In genomic region chr17:17724307-17724921, GRCh38 we compare ENCODE assay signal across 8 cellular contexts. TPM values are rescaled to one million over a fixed set of nuclear protein-coding genes. Genes with fewer than 3 reads are reported as not detected.
A peak's percentile ranks its signal among the peaks of the same experiment; 100 is the strongest.
DNase-seq lines count a peak whose midpoint lies in the region; ATAC-seq lines count a peak whose summit lies in the region.

No MANE protein-coding gene starts in this region.

- H3K4me1 Mint-ChIP-seq in activated naive CD8-positive, alpha-beta T cell treated with anti-CD3 and anti-CD28 coated beads for 36 hours: peaks cover 38% of the 10 kb centered on the region
- H3K4me1 Mint-ChIP-seq in stimulated activated naive CD8-positive, alpha-beta T cell treated with anti-CD3 and anti-CD28 coated beads, Interleukin-15, Interleukin-2, amounts not matched to agents 100 ng/mL and 50 ng/mL, for 24 hours (ENCODE audit: low read depth): peaks cover 37% of the 10 kb centered on the region

- H3K4me3 Mint-ChIP-seq in activated naive CD8-positive, alpha-beta T cell treated with anti-CD3 and anti-CD28 coated beads for 36 hours: peak overlapping the region; percentile 76
- H3K4me3 Mint-ChIP-seq in stimulated activated naive CD8-positive, alpha-beta T cell treated with anti-CD3 and anti-CD28 coated beads, Interleukin-15, Interleukin-2, amounts not matched to agents 100 ng/mL and 50 ng/mL, for 24 hours: peak overlapping the region; percentile 84

- DNase-seq in CD1c-positive myeloid dendritic cell (ENCODE audit: extremely low spot score): peak; percentile 28
- DNase-seq in activated naive CD8-positive, alpha-beta T cell treated with anti-CD3 and anti-CD28 coated beads for 36 hours: peak; percentile 43
- DNase-seq in HT-29 (ENCODE audit: low spot score): no peak

- no peaks in the 10 kb centered on the region for H3K36me3 Mint-ChIP-seq in activated naive CD8-positive, alpha-beta T cell treated with anti-CD3 and anti-CD28 coated beads for 36 hours
- no peaks in the 10 kb centered on the region for H3K36me3 Mint-ChIP-seq in stimulated activated naive CD8-positive, alpha-beta T cell treated with anti-CD3 and anti-CD28 coated beads, Interleukin-15, Interleukin-2, amounts not matched to agents 100 ng/mL and 50 ng/mL, for 24 hours (ENCODE audit: low read depth)

- ATAC-seq in GM21423 (IDR thresholded peaks at IDR 0.05; ENCODE audit: unreplicated experiment): peak; percentile 43
- ATAC-seq in GM21737 (IDR thresholded peaks at IDR 0.05; ENCODE audit: unreplicated experiment): no peak
- ATAC-seq in GM19328 (IDR thresholded peaks at IDR 0.05; ENCODE audit: unreplicated experiment): no peak

- no peaks in the 10 kb centered on the region for H3K9me3 Mint-ChIP-seq in activated naive CD8-positive, alpha-beta T cell treated with anti-CD3 and anti-CD28 coated beads for 36 hours
- no peaks in the 10 kb centered on the region for H3K9me3 Mint-ChIP-seq in stimulated activated naive CD8-positive, alpha-beta T cell treated with anti-CD3 and anti-CD28 coated beads, Interleukin-15, Interleukin-2, amounts not matched to agents 100 ng/mL and 50 ng/mL, for 24 hours

- H3K9me3 ChIP-seq in iPS-18c (ENCODE audit: control insufficient read depth, insufficient read depth, low read length): no peaks in the 10 kb centered on the region

- no peak overlapping the region for H3K27ac Mint-ChIP-seq in activated naive CD8-positive, alpha-beta T cell treated with anti-CD3 and anti-CD28 coated beads for 36 hours
- H3K27ac Mint-ChIP-seq in stimulated activated naive CD8-positive, alpha-beta T cell treated with anti-CD3 and anti-CD28 coated beads, Interleukin-15, Interleukin-2, amounts not matched to agents 100 ng/mL and 50 ng/mL, for 24 hours: no peak overlapping the region

- peak overlapping the region; percentile 60 for H3K4me3 ChIP-seq in iPS-18c (ENCODE audit: insufficient read depth, low read depth, low read length)

- H3K27me3 Mint-ChIP-seq in activated naive CD8-positive, alpha-beta T cell treated with anti-CD3 and anti-CD28 coated beads for 36 hours: no peaks in the 10 kb centered on the region
- peaks cover 18% of the 10 kb centered on the region for H3K27me3 Mint-ChIP-seq in stimulated activated naive CD8-positive, alpha-beta T cell treated with anti-CD3 and anti-CD28 coated beads, Interleukin-15, Interleukin-2, amounts not matched to agents 100 ng/mL and 50 ng/mL, for 24 hours

RNA-seq across cellular contexts. Expression of gene RAI1, which starts 43.2 kb away (rescaled TPM):
- total RNA-seq in activated naive CD8-positive, alpha-beta T cell treated with anti-CD3 and anti-CD28 coated beads for 36 hours: 10 to 100 TPM; 19.6 to 21.1 TPM
- total RNA-seq in HT-29 (2014; rRNA removed; shearing (Covaris generic)): 35.4 and 37.8 TPM in 2 replicates
